In the genomic region with DNA sequence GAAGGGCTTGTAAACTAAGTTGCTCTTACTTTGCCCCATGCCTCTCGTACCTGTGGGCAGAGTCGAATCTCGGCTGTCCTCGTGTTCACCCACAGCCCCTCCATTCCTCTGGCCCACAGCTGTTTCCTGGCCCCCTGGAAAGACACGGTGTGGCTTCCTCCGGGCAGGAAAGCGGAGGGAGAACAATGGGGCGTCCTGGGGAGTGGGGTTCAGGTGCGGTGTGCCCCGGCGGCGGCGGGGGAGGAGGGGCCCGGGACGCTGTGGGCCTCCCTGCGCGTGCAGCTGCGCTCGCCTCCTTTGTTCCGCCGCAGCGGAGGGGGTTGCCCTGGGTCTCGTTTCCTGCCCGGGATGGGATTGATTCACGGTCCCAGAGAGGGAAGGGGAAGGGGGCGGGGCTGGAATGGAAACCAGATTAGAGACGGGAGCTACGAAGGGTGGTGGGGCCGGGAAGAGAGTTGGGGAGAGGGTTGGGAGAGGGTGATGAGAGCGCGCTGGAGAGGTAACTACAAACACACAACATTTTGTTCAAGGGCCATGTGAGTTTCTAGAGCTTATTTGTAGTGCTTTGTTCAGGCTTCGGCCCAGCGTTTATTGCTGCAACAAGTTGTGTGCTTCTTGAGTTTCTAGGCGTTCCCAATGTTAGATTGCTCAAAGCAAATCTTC, we compare ENCODE assay signal across 8 cellular contexts. TPM values are rescaled to one million over a fixed set of nuclear protein-coding genes. Genes with fewer than 3 reads are reported as not detected.
DNase-seq lines count a peak whose midpoint lies in the region; ATAC-seq and TF ChIP-seq lines count a peak whose summit lies in the region.

No MANE protein-coding gene starts in this region.

- peaks cover 48% of the 10 kb centered on the region for H4K20me1 ChIP-seq in neural progenitor cell (ENCODE audit: low read depth)

- DNase-seq in CD4-positive, CD25-positive, alpha-beta regulatory T cell: peak in 1 of 3 donors; percentile 17
- DNase-seq in GOT3 (lab: John Stamatoyannopoulos, UW): peak; percentile 9
- DNase-seq in NCI-H226: peak; percentile 48
- peak; percentile 31 for DNase-seq in activated T-cell treated with anti-CD3 and anti-CD28 coated beads, Interleukin-2, amount 50 U/mL, for 1 hour
- peak; percentile 47 to 71 for DNase-seq in foreskin keratinocyte
- peak; percentile 94 for DNase-seq in neural progenitor cell (ENCODE audit: low spot score)
- no peak for DNase-seq in MV-4-11 (lab: John Stamatoyannopoulos, UW)

- H3F3A ChIP-seq in neural progenitor cell (ENCODE audit: low read depth): peaks cover 14% of the 10 kb centered on the region

- peak overlapping the region; percentile 49 for H3K9ac ChIP-seq in neural progenitor cell

- H3K79me2 ChIP-seq in neural progenitor cell (ENCODE audit: low read depth): peaks cover 52% of the 10 kb centered on the region

- H3K27ac Mint-ChIP-seq in CD4-positive, CD25-positive, alpha-beta regulatory T cell: no peak overlapping the region
- H3K27ac Mint-ChIP-seq in neural progenitor cell: peak overlapping the region; percentile 98

- H2AFZ ChIP-seq in neural progenitor cell (replicated peaks): peak overlapping the region; percentile 61

- ATAC-seq in CD4-positive, CD25-positive, alpha-beta regulatory T cell (ENCODE audit: low read depth in 2 of 2): no peak
- peak; percentile 66 for ATAC-seq in foreskin keratinocyte
- no peak for ATAC-seq in GM19328 (IDR thresholded peaks at IDR 0.05; ENCODE audit: unreplicated experiment)

- H3K27ac ChIP-seq in CD4-positive, CD25-positive, alpha-beta regulatory T cell (ENCODE audit: insufficient read depth, low read length, poor library complexity, severe bottlenecking): no peak overlapping the region
- H3K27ac ChIP-seq in foreskin keratinocyte (peak overlapping the region; percentile 84), neural progenitor cell (peak overlapping the region; percentile 92)

- peaks cover 0 to 9% of the 10 kb centered on the region in 2 experiments for H3K9me3 ChIP-seq in CD4-positive, CD25-positive, alpha-beta regulatory T cell (ENCODE audit: control insufficient read depth in 2 of 2, low read length in 2 of 2)
- H3K9me3 ChIP-seq in neural progenitor cell (ENCODE audit: low read depth): no peaks in the 10 kb centered on the region

- peaks cover 0 to 9% (median 3%) of the 10 kb centered on the region in 4 donors for H3K4me1 Mint-ChIP-seq in CD4-positive, CD25-positive, alpha-beta regulatory T cell
- peaks cover 44% of the 10 kb centered on the region for H3K4me1 Mint-ChIP-seq in neural progenitor cell

- peak overlapping the region; percentile 89 for H3K4me2 ChIP-seq in neural progenitor cell

- peaks cover 62% of the 10 kb centered on the region for H3K27me3 Mint-ChIP-seq in CD4-positive, CD25-positive, alpha-beta regulatory T cell
- no peaks in the 10 kb centered on the region for H3K27me3 Mint-ChIP-seq in neural progenitor cell (ENCODE audit: insufficient read depth, low read depth)

- H3K4me3 ChIP-seq in CD4-positive, CD25-positive, alpha-beta regulatory T cell (ENCODE audit: low read depth, low read length): no peak overlapping the region
- H3K4me3 ChIP-seq in neural progenitor cell: peak overlapping the region; percentile 89

- H3K36me3 Mint-ChIP-seq in CD4-positive, CD25-positive, alpha-beta regulatory T cell: no peaks in the 10 kb centered on the region
- peaks cover 10% of the 10 kb centered on the region for H3K36me3 Mint-ChIP-seq in neural progenitor cell

- H3K4me1 ChIP-seq in CD4-positive, CD25-positive, alpha-beta regulatory T cell (ENCODE audit: control insufficient read depth, insufficient read depth, low read length, poor library complexity, severe bottlenecking): peaks cover 16% of the 10 kb centered on the region
- H3K4me1 ChIP-seq in foreskin keratinocyte (peaks cover 32% of the 10 kb centered on the region), neural progenitor cell (peaks cover 47% of the 10 kb centered on the region)

- peak overlapping the region in 3 of 4 donors; percentile 48 to 80 (median 70) for H3K4me3 Mint-ChIP-seq in CD4-positive, CD25-positive, alpha-beta regulatory T cell
- peak overlapping the region; percentile 96 for H3K4me3 Mint-ChIP-seq in neural progenitor cell

- TF ChIP-seq CTCF in foreskin keratinocyte (conservative IDR thresholded peaks at IDR 0.05) (no peak), neural progenitor cell (IDR thresholded peaks at IDR 0.05) (no peak)

- no peaks in the 10 kb centered on the region for H3K36me3 ChIP-seq in CD4-positive, CD25-positive, alpha-beta regulatory T cell (ENCODE audit: control insufficient read depth, insufficient read depth, low read length)
- no peaks in the 10 kb centered on the region for H3K36me3 ChIP-seq in neural progenitor cell

- peaks cover 0 to 6% (median 0%) of the 10 kb centered on the region in 7 donors for H3K9me3 Mint-ChIP-seq in CD4-positive, CD25-positive, alpha-beta regulatory T cell
- H3K9me3 Mint-ChIP-seq in neural progenitor cell: no peaks in the 10 kb centered on the region

- H3K27me3 ChIP-seq in CD4-positive, CD25-positive, alpha-beta regulatory T cell (ENCODE audit: control insufficient read depth, insufficient read depth, low read length): peaks cover 38% of the 10 kb centered on the region
- no peaks in the 10 kb centered on the region for H3K27me3 ChIP-seq in foreskin keratinocyte
- peaks cover 10% of the 10 kb centered on the region for H3K27me3 ChIP-seq in neural progenitor cell

RNA-seq across cellular contexts. Expression of a gene that starts 0.8 kb away (rescaled TPM):
- total RNA-seq in CD4-positive, CD25-positive, alpha-beta regulatory T cell: not detected
- polyA plus RNA-seq in CD4-positive, CD25-positive, alpha-beta regulatory T cell: not detected
- total RNA-seq in foreskin keratinocyte: 216 and 220 TPM in 2 replicates
- polyA plus RNA-seq in foreskin keratinocyte: 51.8 and 61.3 TPM in 2 replicates
- 64.8 and 88.0 TPM in 2 replicates for total RNA-seq in neural progenitor cell (ENCODE audit: low replicate concordance)

Comparison
In these comparisons a context has a peak if more than half of its experiments do, and no peak if none do; other contexts are left out.
1. RNA of a gene that starts 0.8 kb away (total RNA-seq): 216 to 220 TPM in foreskin keratinocyte and 64.8 to 88.0 TPM in neural progenitor cell; not detected in CD4-positive, CD25-positive, alpha-beta regulatory T cell (single experiment); every median in the first group is over 10 times any median in the second.